In the genomic region with DNA sequence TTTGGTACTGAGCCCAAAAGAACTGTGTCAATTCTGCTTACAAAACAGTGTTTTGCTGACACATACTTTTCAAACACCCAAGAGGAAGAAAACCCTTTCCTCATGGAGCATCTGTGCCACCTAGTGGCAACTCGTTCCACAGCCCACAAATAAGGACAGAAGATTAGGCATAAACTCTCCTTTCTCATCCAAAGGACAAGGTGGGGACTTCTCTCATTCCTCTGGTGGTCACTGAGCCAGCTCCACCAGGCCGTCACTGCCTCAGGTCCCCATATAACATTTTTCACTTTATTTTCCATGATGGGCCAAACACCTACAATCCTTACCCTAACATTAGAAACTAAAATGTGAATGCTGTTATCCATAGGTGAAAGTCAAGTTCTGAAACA, we compare ENCODE assay signal across 8 cellular contexts.
DNase-seq lines count a peak whose midpoint lies in the region; ATAC-seq, FAIRE-seq and TF ChIP-seq lines count a peak whose summit lies in the region.

No MANE protein-coding gene starts in this region.

- H3K27ac Mint-ChIP-seq in Calu3 (ENCODE audit: unreplicated experiment) (no peak overlapping the region), nephron progenitor cell (peak overlapping the region; percentile 52)

- no peak overlapping the region for H3K4me3 ChIP-seq in stomach

- H3K27me3 ChIP-seq in stomach, result no peaks in the 10 kb centered on the region

- FAIRE-seq in RCC 7860 (lab: Jason Lieb, UNC), result peak; percentile 66

- CTCF ChIA-PET in Calu3 (lab: Charles Lee), result no interaction called here

- no peaks in the 10 kb centered on the region for H3K9me3 Mint-ChIP-seq in Calu3 (ENCODE audit: low read depth, unreplicated experiment)
- H3K9me3 Mint-ChIP-seq in nephron progenitor cell, result no peaks in the 10 kb centered on the region

- peak overlapping the region in 4 of 5 donors; percentile 52 to 94 (median 60) for H3K27ac ChIP-seq in stomach

- no peak for TF ChIP-seq EP300 in stomach (IDR thresholded peaks at IDR 0.05)

- H3K4me1 ChIP-seq in stomach, result peaks cover 8 to 51% (median 30%) of the 10 kb centered on the region in 4 donors

- BruUV-seq in Calu3 (replicated peaks; lab: Mats Ljungman, UMichigan), result no TSS peak

- in situ Hi-C loops in KBM-7 (cut with MboI; ENCODE audit: low pct_unique_long_range_greater_than_20kb, low sequenced_read_pairs), result no loop called here

- H3K4me3 Mint-ChIP-seq in Calu3 (ENCODE audit: low read depth, unreplicated experiment), result no peak overlapping the region
- H3K4me3 Mint-ChIP-seq in nephron progenitor cell, result no peak overlapping the region

- intact Hi-C loops in Calu3 (cut with micrococcal nuclease; ENCODE audit: unreplicated experiment) (loop anchor here (10.0 kb wide), 1 partner anchor 210 kb away; no protein-coding TSS in a partner anchor), stomach (cut with DNase I; ENCODE audit: low total_unique reads) (loop anchor here (10.0 kb wide), 1 partner anchor 210 kb away; no protein-coding TSS in a partner anchor)

- TF ChIP-seq CTCF in Calu3 (IDR thresholded peaks at IDR 0.05; ENCODE audit: unreplicated experiment) (peak; percentile 91), nephron progenitor cell (IDR thresholded peaks at IDR 0.05) (peak; percentile 90), stomach (IDR thresholded peaks at IDR 0.05) (peak in 5 of 7 experiments; percentile 76 to 93 (median 84))

- DNase-seq in Calu3, result peak; percentile 78
- peak; percentile 88 for DNase-seq in KBM-7
- DNase-seq in RCC 7860 (ENCODE audit: low spot score), result peak; percentile 71
- peak; percentile 42 to 50 for DNase-seq in activated T-helper 1 cell treated with anti-CD3 and anti-CD28 coated beads, Interleukin-2, amount 50 U/mL, for 16 hours (ENCODE audit: low read depth in 1 of 2, low spot score in 1 of 2)
- peak; percentile 79 for DNase-seq in fibroblast of the conjunctiva (ENCODE audit: low read depth)
- DNase-seq in nephron progenitor cell, result peak; percentile 69
- peak; percentile 81 for DNase-seq in stomach

- 0 to 9% (median 3%) methylated on average over 2 of the region's 2 CpGs for WGBS in stomach, 5 donors

- no peaks in the 10 kb centered on the region for H3K9me3 ChIP-seq in stomach

- H3K36me3 Mint-ChIP-seq in Calu3 (ENCODE audit: insufficient read depth, unreplicated experiment), result peaks cover 39% of the 10 kb centered on the region
- H3K36me3 Mint-ChIP-seq in nephron progenitor cell (ENCODE audit: low read depth), result peaks cover 27% of the 10 kb centered on the region

- H3K4me1 Mint-ChIP-seq in Calu3 (ENCODE audit: low read depth, unreplicated experiment), result peaks cover 19% of the 10 kb centered on the region
- H3K4me1 Mint-ChIP-seq in nephron progenitor cell, result peaks cover 35% of the 10 kb centered on the region

- TF ChIP-seq POLR2A in stomach (IDR thresholded peaks at IDR 0.05), result no peak

- no peaks in the 10 kb centered on the region for H3K27me3 Mint-ChIP-seq in Calu3 (ENCODE audit: unreplicated experiment)
- H3K27me3 Mint-ChIP-seq in nephron progenitor cell (ENCODE audit: low read depth, poor library complexity), result no peaks in the 10 kb centered on the region

- no peak for ATAC-seq in HG03039 (IDR thresholded peaks at IDR 0.05; ENCODE audit: unreplicated experiment)

- H3K36me3 ChIP-seq in stomach, result peaks cover 10 to 71% (median 64%) of the 10 kb centered on the region in 4 donors
